ENCODE assay signal across 15 cellular contexts in the genomic region with DNA sequence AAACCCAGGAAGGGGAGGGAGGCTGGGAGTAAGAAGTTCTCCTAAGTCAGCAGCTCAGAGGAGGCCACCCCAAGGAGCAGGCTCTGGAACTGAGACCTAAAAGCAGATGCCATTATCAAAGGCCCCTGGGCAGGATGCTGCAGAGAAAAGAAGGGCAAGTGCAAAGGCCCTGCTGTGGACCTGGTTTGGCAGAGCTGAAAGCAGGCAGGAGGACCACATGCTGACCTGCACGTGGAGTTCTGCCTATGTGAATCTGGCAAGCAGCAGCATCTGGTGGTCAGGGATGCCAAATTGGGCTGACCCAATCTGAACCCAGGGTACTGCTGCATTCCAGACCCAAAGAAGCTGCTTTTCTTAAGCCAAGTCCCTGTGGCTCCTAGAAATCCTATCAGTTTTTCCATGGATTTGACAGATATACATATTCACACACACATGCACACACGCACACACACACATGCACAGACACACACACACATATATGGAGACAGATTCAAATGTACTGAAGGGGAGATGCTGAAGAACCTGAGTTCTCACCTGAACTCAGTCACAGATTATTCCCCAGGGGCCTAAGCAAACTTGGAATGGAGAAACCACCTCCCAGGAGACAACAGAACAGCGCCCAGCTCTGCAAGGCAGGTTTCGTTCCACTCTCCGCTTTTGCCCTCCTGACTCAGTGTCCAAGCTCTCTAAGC.
"Had no signal": no experiment of that assay in that cellular context is flagged by ENCODE, and none has a peak within 500 bp of the region (broad histone marks: within the 10 kb centered on the region; RNA-seq: fewer than 3 reads in every experiment).

No MANE protein-coding gene starts in this region.

- H3K4me3 Mint-ChIP-seq: activated CD8-positive, alpha-beta T cell treated with anti-CD3 and anti-CD28 coated beads, Interleukin-2, amount 10 ng/mL, durations not matched to agents 7 days and 5 days; activated naive CD8-positive, alpha-beta T cell treated with anti-CD3 and anti-CD28 coated beads, Interleukin-2, amount 50 U/mL, for 24 hours; central memory CD8-positive, alpha-beta T cell; T-helper 1 cell treated with Interleukin-12 subunit alpha and Interleukin-12 subunit beta and Interleukin-4 antibody, amounts not matched to agents 30 μg/mL and 1 μg/mL, for 36 hours had no signal

- H3K27me3 ChIP-seq: ascending aorta, body of pancreas had no signal

- H3K4me1 ChIP-seq: ascending aorta had no signal

- H3K4me3 ChIP-seq: ascending aorta, body of pancreas had no signal

- H3K9me3 ChIP-seq: ascending aorta, body of pancreas had no signal

- H3K27me3 Mint-ChIP-seq: activated naive CD8-positive, alpha-beta T cell treated with anti-CD3 and anti-CD28 coated beads, Interleukin-2, amount 50 U/mL, for 24 hours; central memory CD8-positive, alpha-beta T cell had no signal

- H3K36me3 Mint-ChIP-seq: activated naive CD4-positive, alpha-beta T cell treated with anti-CD3 and anti-CD28 coated beads, Interleukin-2, amount 50 U/mL, for 72 hours had no signal

- H3K4me2 ChIP-seq: KMS-11 had no signal

- H3K27ac ChIP-seq: ascending aorta, KMS-11 had no signal

- H3K36me3 ChIP-seq: ascending aorta had no signal

- H3K4me1 Mint-ChIP-seq: activated naive CD8-positive, alpha-beta T cell treated with anti-CD3 and anti-CD28 coated beads, Interleukin-2, amount 50 U/mL, for 24 hours; central memory CD8-positive, alpha-beta T cell had no signal

- H3K27ac Mint-ChIP-seq: activated CD8-positive, alpha-beta T cell treated with anti-CD3 and anti-CD28 coated beads, Interleukin-2, amount 10 ng/mL, durations not matched to agents 7 days and 5 days; activated naive CD4-positive, alpha-beta T cell treated with anti-CD3 and anti-CD28 coated beads, Interleukin-2, amount 50 U/mL, for 72 hours; activated naive CD8-positive, alpha-beta T cell treated with anti-CD3 and anti-CD28 coated beads, Interleukin-2, amount 50 U/mL, for 24 hours; T-helper 1 cell treated with Interleukin-12 subunit alpha and Interleukin-12 subunit beta and Interleukin-4 antibody, amounts not matched to agents 30 μg/mL and 1 μg/mL, for 36 hours had no signal

- H3K9me3 Mint-ChIP-seq: activated naive CD8-positive, alpha-beta T cell treated with anti-CD3 and anti-CD28 coated beads, Interleukin-2, amount 50 U/mL, for 24 hours; T-helper 1 cell treated with Interleukin-12 subunit alpha and Interleukin-12 subunit beta and Interleukin-4 antibody, amounts not matched to agents 30 μg/mL and 1 μg/mL, for 36 hours had no signal

- DNase-seq: activated CD4-positive, alpha-beta T cell treated with anti-CD3 and anti-CD28 coated beads for 4 hours; activated CD8-positive, alpha-beta memory T cell treated with anti-CD3 and anti-CD28 coated beads, Interleukin-2, amount 50 U/mL, for 48 hours; activated CD8-positive, alpha-beta T cell treated with anti-CD3 and anti-CD28 coated beads, Interleukin-2, amount 10 ng/mL, durations not matched to agents 7 days and 5 days; activated naive CD8-positive, alpha-beta T cell treated with anti-CD3 and anti-CD28 coated beads, Interleukin-2, amount 50 U/mL, for 24 hours; activated T-cell treated with anti-CD3 and anti-CD28 coated beads, Interleukin-2, amount 50 U/mL, for 1 hour; amniotic stem cell; body of pancreas; NCI-H446; NCI-H524; NCI-H82 had no signal

- H3K9ac ChIP-seq: KMS-11 had no signal
